25 cellular contexts compared by ENCODE assay signal in the genomic region with DNA sequence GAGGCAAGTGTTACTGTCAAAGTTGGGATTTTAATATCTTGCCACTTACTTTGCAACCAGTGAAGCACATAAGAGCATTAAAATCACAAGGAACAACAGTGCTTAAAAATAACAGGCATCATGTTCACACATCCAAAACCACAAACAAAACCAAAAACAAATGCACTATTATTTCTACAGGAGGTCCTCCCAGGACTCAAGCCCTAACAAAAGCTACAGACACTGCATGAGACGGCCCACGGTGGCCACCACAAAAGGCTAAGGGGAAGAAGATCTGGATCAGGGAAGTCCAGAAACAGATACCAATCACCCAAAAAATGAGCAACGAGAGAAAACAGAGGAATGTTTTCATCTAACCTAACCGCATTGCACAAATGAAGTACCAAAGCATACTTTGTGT.
"Had no signal": no experiment of that assay in that cellular context is flagged by ENCODE, and none has a peak within 500 bp of the region (broad histone marks: within the 10 kb centered on the region; RNA-seq: fewer than 3 reads in every experiment).

No MANE protein-coding gene starts in this region.

- DNase-seq: activated CD4-positive, alpha-beta T cell treated with anti-CD3 and anti-CD28 coated beads for 1 hour; activated CD4-positive, alpha-beta T cell treated with anti-CD3 and anti-CD28 coated beads, Interleukin-2, amount 50 U/mL, for 4 hours; activated gamma-delta T cell treated with Interleukin-2 at 50 U/mL for 16 hours; adrenal gland; effector memory CD8-positive, alpha-beta T cell; esophagus squamous epithelium; foreskin fibroblast; glutamatergic neuron; hypothalamus; islet precursor cell; left colon; lower lobe of right lung; psoas muscle; right cardiac atrium; small intestine; stimulated activated CD4-positive, alpha-beta T cell treated with anti-CD3 and anti-CD28 coated beads, Interleukin-15, amount 100 ng/mL, for 24 hours; stimulated activated CD4-positive, alpha-beta T cell treated with anti-CD3 and anti-CD28 coated beads, Interleukin-4, amount 100 ng/mL, for 1 hour; stimulated activated naive CD8-positive, alpha-beta T cell treated with anti-CD3 and anti-CD28 coated beads, Interleukin-15, amount 100 ng/mL, for 72 hours; SW 1271; T-helper 2 cell had no signal

- H3K4me1 Mint-ChIP-seq: stimulated activated naive CD8-positive, alpha-beta T cell treated with anti-CD3 and anti-CD28 coated beads, Interleukin-15, amount 100 ng/mL, for 72 hours had no signal

- H3K4me3 Mint-ChIP-seq: effector memory CD8-positive, alpha-beta T cell; mesothelial cell of epicardium; nephron; stimulated activated naive CD8-positive, alpha-beta T cell treated with anti-CD3 and anti-CD28 coated beads, Interleukin-15, amount 100 ng/mL, for 72 hours; type B pancreatic cell had no signal

- H3K36me3 Mint-ChIP-seq: activated naive CD4-positive, alpha-beta T cell treated with anti-CD3 and anti-CD28 coated beads, Interleukin-2, amount 50 U/mL, for 72 hours had no signal

- H3K9me3 Mint-ChIP-seq: effector memory CD8-positive, alpha-beta T cell; mesothelial cell of epicardium; nephron; stimulated activated naive CD8-positive, alpha-beta T cell treated with anti-CD3 and anti-CD28 coated beads, Interleukin-15, amount 100 ng/mL, for 72 hours had no signal

- H3K27ac Mint-ChIP-seq: activated naive CD4-positive, alpha-beta T cell treated with anti-CD3 and anti-CD28 coated beads, Interleukin-2, amount 50 U/mL, for 72 hours; mesothelial cell of epicardium; nephron; stimulated activated naive CD8-positive, alpha-beta T cell treated with anti-CD3 and anti-CD28 coated beads, Interleukin-15, amount 100 ng/mL, for 72 hours; type B pancreatic cell had no signal

- H3K36me3 ChIP-seq: adrenal gland had no signal

- H3K4me1 ChIP-seq: psoas muscle had no signal

- H3K4me3 ChIP-seq: adrenal gland, esophagus squamous epithelium, lower lobe of right lung, psoas muscle had no signal

- H3K27me3 ChIP-seq: adrenal gland, esophagus squamous epithelium had no signal

- H3K27me3 Mint-ChIP-seq: stimulated activated naive CD8-positive, alpha-beta T cell treated with anti-CD3 and anti-CD28 coated beads, Interleukin-15, amount 100 ng/mL, for 72 hours; type B pancreatic cell had no signal

- H3K27ac ChIP-seq: adrenal gland, esophagus squamous epithelium, lower lobe of right lung, psoas muscle, VCaP had no signal

- H3K9me3 ChIP-seq: adrenal gland, esophagus squamous epithelium, lower lobe of right lung, psoas muscle had no signal

- ATAC-seq: activated naive CD4-positive, alpha-beta T cell treated with anti-CD3 and anti-CD28 coated beads, Interleukin-2, amount 50 U/mL, for 72 hours; effector memory CD8-positive, alpha-beta T cell; left colon; lower lobe of right lung; psoas muscle; right cardiac atrium; stimulated activated naive CD8-positive, alpha-beta T cell treated with anti-CD3 and anti-CD28 coated beads, Interleukin-15, amount 100 ng/mL, for 72 hours had no signal
